ENCODE assay signal across 8 cellular contexts in genomic region chr10:119079572-119080520, GRCh38. TPM values are rescaled to one million over a fixed set of nuclear protein-coding genes. Genes with fewer than 3 reads are reported as not detected.
DNase-seq lines count a peak whose midpoint lies in the region; ATAC-seq, FAIRE-seq and TF ChIP-seq lines count a peak whose summit lies in the region.

No MANE protein-coding gene starts in this region.

- H3K9me3 ChIP-seq in iPS-18c (ENCODE audit: control insufficient read depth, insufficient read depth, low read length) (no peaks in the 10 kb centered on the region), skeletal muscle tissue (ENCODE audit: control insufficient read depth in 3 of 3, low read length in 3 of 3) (no peaks in the 10 kb centered on the region)

- H3K27ac ChIP-seq in brain microvascular endothelial cell = peak overlapping the region; percentile 96
- peak overlapping the region; percentile 99 for H3K27ac ChIP-seq in skeletal muscle tissue (ENCODE audit: low read depth, low read length)

- no peak for FAIRE-seq in HTR-8/SVneo (lab: Jason Lieb, UNC)

- H3K4me1 ChIP-seq in skeletal muscle tissue (ENCODE audit: control insufficient read depth in 3 of 3, insufficient read depth in 3 of 3, low read length in 3 of 3) = peaks cover 12 to 17% (median 13%) of the 10 kb centered on the region in 3 donors

- no peak for TF ChIP-seq CTCF in brain microvascular endothelial cell (IDR thresholded peaks at IDR 0.05; ENCODE audit: low read depth, low read length, missing control alignments)

- H3K36me3 ChIP-seq in brain microvascular endothelial cell (replicated peaks) (no peaks in the 10 kb centered on the region), skeletal muscle tissue (ENCODE audit: control insufficient read depth in 3 of 3, insufficient read depth in 3 of 3, low read length in 3 of 3) (peaks cover 0 to 2% (median 0%) of the 10 kb centered on the region in 3 donors)

- H3K27me3 ChIP-seq in brain microvascular endothelial cell (replicated peaks) (no peaks in the 10 kb centered on the region), skeletal muscle tissue (ENCODE audit: control insufficient read depth in 3 of 3, insufficient read depth in 3 of 3, low read length in 3 of 3) (no peaks in the 10 kb centered on the region)

- peak; percentile 82 for DNase-seq in ELR (ENCODE audit: low read depth)
- peak; percentile 72 for DNase-seq in HTR-8/SVneo (ENCODE audit: insufficient read length, low spot score)
- DNase-seq in T-helper 9 cell = peak; percentile 46
- peak; percentile 67 for DNase-seq in brain microvascular endothelial cell
- DNase-seq in NCI-H524 treated with DMSO at 0.1 percent for 48 hours (lab: John Stamatoyannopoulos, UW) = no peak

- peak overlapping the region; percentile 98 to 100 (median 99) for H3K9ac ChIP-seq in skeletal muscle tissue (ENCODE audit: low read depth in 1 of 3, low read length in 3 of 3)

- in situ Hi-C loops in brain microvascular endothelial cell (cut with HindIII; ENCODE audit: low pct_ligation_motif_present, low sequenced_read_pairs) = no loop called here

- ATAC-seq in GM21381 (IDR thresholded peaks at IDR 0.05; ENCODE audit: unreplicated experiment) = peak; percentile 57

- H3K4me3 ChIP-seq in brain microvascular endothelial cell (ENCODE audit: low read depth, low read length) (peak overlapping the region; percentile 98), iPS-18c (ENCODE audit: insufficient read depth, low read depth, low read length) (peak overlapping the region; percentile 98), skeletal muscle tissue (ENCODE audit: low read length in 3 of 3) (peak overlapping the region; percentile 71 to 93 (median 92))

RNA-seq across cellular contexts. Expression of gene EIF3A, which starts 0.8 kb away (rescaled TPM):
- 59.5 TPM for total RNA-seq in skeletal muscle tissue

RNA-seq across cellular contexts. Expression of gene DENND10, which starts 24.1 kb away (rescaled TPM):
- total RNA-seq in skeletal muscle tissue = 14.6 TPM

RNA-seq across cellular contexts. Expression of gene NANOS1, which starts 50.3 kb away (rescaled TPM):
- 2.6 TPM for total RNA-seq in skeletal muscle tissue
